ENCODE assay signal across 7 cellular contexts in the genomic region with DNA sequence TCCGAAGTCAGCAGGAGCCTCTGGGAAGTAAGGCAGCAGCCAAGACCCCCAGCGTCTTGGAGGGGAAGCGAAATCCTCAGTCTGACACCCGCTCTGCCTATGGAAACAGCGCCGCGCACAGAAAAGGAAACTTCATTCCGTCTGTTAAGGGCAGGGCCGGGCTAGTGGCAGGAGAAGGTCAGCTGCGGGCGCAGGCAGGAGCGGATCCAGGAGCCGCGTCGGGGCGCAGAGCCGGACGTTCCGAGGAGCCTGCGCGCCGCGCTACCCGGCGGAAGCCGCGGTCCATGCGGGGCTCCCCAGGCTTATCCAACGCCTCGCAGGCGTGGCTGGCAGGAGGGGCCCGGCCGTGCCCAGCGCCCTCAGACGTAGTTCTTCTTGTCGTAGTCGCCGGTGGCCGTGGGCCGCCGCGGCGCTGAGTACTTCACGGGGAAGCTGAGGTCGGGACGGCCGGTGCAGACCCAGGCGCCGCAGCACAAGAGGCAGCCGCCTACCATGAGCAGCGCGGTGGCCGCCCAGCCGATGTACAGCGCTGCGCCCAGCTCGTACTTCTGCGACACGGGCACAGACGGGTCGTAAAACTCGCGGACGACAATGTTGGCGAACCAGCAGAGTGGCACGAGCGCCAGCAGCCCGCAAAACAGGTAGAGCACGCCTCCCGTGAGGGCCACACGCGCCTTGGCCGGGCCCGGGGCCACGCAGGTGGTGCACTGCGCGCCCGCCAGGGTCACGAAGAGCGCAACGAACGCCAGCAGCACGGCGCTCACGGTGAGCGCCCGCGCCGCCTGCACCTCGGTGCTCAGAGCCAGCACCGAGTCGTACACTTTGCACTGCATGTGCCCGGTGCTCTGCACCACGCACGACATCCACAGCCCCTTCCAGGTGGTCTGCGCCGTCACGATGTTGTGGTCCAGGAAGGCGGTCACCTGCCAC.
A peak's percentile ranks its signal among the peaks of the same experiment; 100 is the strongest.
DNase-seq lines count a peak whose midpoint lies in the region; ATAC-seq and TF ChIP-seq lines count a peak whose summit lies in the region.

No MANE protein-coding gene starts in this region.

- ATAC-seq in SK-N-SH treated with all-trans-retinoic acid at 6 μM for 48 hours, result peak; percentile 40
- no peak for ATAC-seq in GM19328 (IDR thresholded peaks at IDR 0.05; ENCODE audit: unreplicated experiment)
- ATAC-seq in GM18502 (IDR thresholded peaks at IDR 0.05; ENCODE audit: poor library complexity, unreplicated experiment), result no peak

- peaks cover 14% of the 10 kb centered on the region for H3K4me1 Mint-ChIP-seq in nephron

- TF ChIP-seq CTCF in GM12875 (IDR thresholded peaks at IDR 0.05; ENCODE audit: borderline replicate concordance, insufficient read depth, low read depth, low read length) (0 out of 2 replicates have a peak, but pooled peaks have one; percentile 5), nephron (IDR thresholded peaks at IDR 0.05; ENCODE audit: unreplicated experiment in 3 of 3) (no peak)

- peak overlapping the region; percentile 82 to 85 (median 84) for H3K4me3 Mint-ChIP-seq in nephron

- H3K4me3 ChIP-seq in GM12875 (ENCODE audit: low read depth, low read length), result no peak overlapping the region

- peak overlapping the region in 1 of 3 experiments; percentile 83 for H3K27ac Mint-ChIP-seq in nephron

- TF ChIP-seq POLR2A in erythroblast (IDR thresholded peaks at IDR 0.05; ENCODE audit: low read length), result no peak

- no peaks in the 10 kb centered on the region for H3K36me3 Mint-ChIP-seq in nephron (ENCODE audit: low read depth)

- no peaks in the 10 kb centered on the region for H3K9me3 Mint-ChIP-seq in nephron

- H3K27me3 Mint-ChIP-seq in nephron (ENCODE audit: low read depth), result peaks cover 49% of the 10 kb centered on the region

- peak; percentile 42 to 53 for DNase-seq in erythroblast (lab: John Stamatoyannopoulos, UW)
- no peak for DNase-seq in globus pallidus (ENCODE audit: low spot score)

TF ChIP-seq in SK-N-SH treated with all-trans-retinoic acid at 6 μM for 48 hours, 23 proteins besides CTCF, POLR2A, EP300 and RAD21:
- TF ChIP-seq ZC3H10 (CRISPR knock-in tag; IDR thresholded peaks at IDR 0.05) (no peak), ZFP3 (CRISPR knock-in tag; IDR thresholded peaks at IDR 0.05) (no peak), ZNF70 (CRISPR knock-in tag; IDR thresholded peaks at IDR 0.05) (no peak), RARB (CRISPR knock-in tag; IDR thresholded peaks at IDR 0.05) (no peak), PPARA (CRISPR knock-in tag; IDR thresholded peaks at IDR 0.05; ENCODE audit: borderline replicate concordance) (no peak), TCF4 (CRISPR knock-in tag; IDR thresholded peaks at IDR 0.05; ENCODE audit: borderline replicate concordance) (no peak), OSR1 (CRISPR knock-in tag; IDR thresholded peaks at IDR 0.05) (no peak), ZFP30 (CRISPR knock-in tag; IDR thresholded peaks at IDR 0.05) (no peak), ZNF565 (CRISPR knock-in tag; conservative IDR thresholded peaks at IDR 0.05; ENCODE audit: low read depth) (no peak), ARNTL (CRISPR knock-in tag; IDR thresholded peaks at IDR 0.05; ENCODE audit: borderline replicate concordance, low read depth) (no peak), GLIS3 (CRISPR knock-in tag; IDR thresholded peaks at IDR 0.05) (no peak), CSDC2 (CRISPR knock-in tag; IDR thresholded peaks at IDR 0.05) (no peak), TOX (CRISPR knock-in tag; IDR thresholded peaks at IDR 0.05; ENCODE audit: borderline replicate concordance) (no peak), SNAI2 (CRISPR knock-in tag; IDR thresholded peaks at IDR 0.05) (no peak)
- TF ChIP-seq, protein P1, sequence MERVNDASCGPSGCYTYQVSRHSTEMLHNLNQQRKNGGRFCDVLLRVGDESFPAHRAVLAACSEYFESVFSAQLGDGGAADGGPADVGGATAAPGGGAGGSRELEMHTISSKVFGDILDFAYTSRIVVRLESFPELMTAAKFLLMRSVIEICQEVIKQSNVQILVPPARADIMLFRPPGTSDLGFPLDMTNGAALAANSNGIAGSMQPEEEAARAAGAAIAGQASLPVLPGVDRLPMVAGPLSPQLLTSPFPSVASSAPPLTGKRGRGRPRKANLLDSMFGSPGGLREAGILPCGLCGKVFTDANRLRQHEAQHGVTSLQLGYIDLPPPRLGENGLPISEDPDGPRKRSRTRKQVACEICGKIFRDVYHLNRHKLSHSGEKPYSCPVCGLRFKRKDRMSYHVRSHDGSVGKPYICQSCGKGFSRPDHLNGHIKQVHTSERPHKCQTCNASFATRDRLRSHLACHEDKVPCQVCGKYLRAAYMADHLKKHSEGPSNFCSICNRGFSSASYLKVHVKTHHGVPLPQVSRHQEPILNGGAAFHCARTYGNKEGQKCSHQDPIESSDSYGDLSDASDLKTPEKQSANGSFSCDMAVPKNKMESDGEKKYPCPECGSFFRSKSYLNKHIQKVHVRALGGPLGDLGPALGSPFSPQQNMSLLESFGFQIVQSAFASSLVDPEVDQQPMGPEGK (CRISPR knock-in tag; IDR thresholded peaks at IDR 0.05; ENCODE audit: borderline replicate concordance), result no peak
